22 cellular contexts compared by ENCODE assay signal in genomic region chr7:88566174-88566729, GRCh38.
A peak's percentile ranks its signal among the peaks of the same experiment; 100 is the strongest.
DNase-seq lines count a peak whose midpoint lies in the region; ATAC-seq and TF ChIP-seq lines count a peak whose summit lies in the region.
"Had no signal": no experiment of that assay in that cellular context is flagged by ENCODE, and none has a peak within 500 bp of the region (broad histone marks: within the 10 kb centered on the region; RNA-seq: fewer than 3 reads in every experiment).

No MANE protein-coding gene starts in this region.

- no peak overlapping the region for H4K91ac ChIP-seq in H9 (ENCODE audit: insufficient read length, low read depth, low read length)

- H3K9ac ChIP-seq in H9 (ENCODE audit: extremely low read depth, insufficient read length, low read length) (no peak overlapping the region), endodermal cell (ENCODE audit: extremely low read depth, low read length, poor library complexity, severe bottlenecking) (no peak overlapping the region)
- H3K9ac ChIP-seq: BLaER1 had no signal

- H3K4ac ChIP-seq in H9 (ENCODE audit: low read depth, low read length) = no peak overlapping the region

- H3K27ac ChIP-seq in H9 (ENCODE audit: insufficient read length, low read depth, low read length) = peak overlapping the region; percentile 15
- peak overlapping the region; percentile 91 for H3K27ac ChIP-seq in endodermal cell (ENCODE audit: low read depth, low read length)
- H3K27ac ChIP-seq: A549, BLaER1 had no signal

- H3K56ac ChIP-seq in H9 (ENCODE audit: insufficient read length, low read depth, low read length) = peak overlapping the region; percentile 65

- peak overlapping the region in 1 of 3 experiments; percentile 55; a peak in 3 of 7 replicates for H3K27ac Mint-ChIP-seq in H9
- H3K27ac Mint-ChIP-seq in endodermal cell = no peak overlapping the region
- H3K27ac Mint-ChIP-seq in neural crest cell (ENCODE audit: unreplicated experiment) = peak overlapping the region; percentile 31
- no peak overlapping the region for H3K27ac Mint-ChIP-seq in activated CD4-positive, alpha-beta memory T cell treated with anti-CD3 and anti-CD28 coated beads for 36 hours
- no peak overlapping the region for H3K27ac Mint-ChIP-seq in glutamatergic neuron (ENCODE audit: unreplicated experiment)
- no peak overlapping the region for H3K27ac Mint-ChIP-seq in activated CD4-positive, alpha-beta T cell treated with anti-CD3 and anti-CD28 coated beads, Interleukin-2, amount 10 ng/mL, durations not matched to agents 24 days and 14 days
- H3K27ac Mint-ChIP-seq: CD4-positive, alpha-beta memory T cell had no signal

- no peak overlapping the region for H3K23ac ChIP-seq in H9 (ENCODE audit: insufficient read length, low read depth, low read length)

- H2AK5ac ChIP-seq in H9 (ENCODE audit: insufficient read length, low read length) = no peak overlapping the region

- no peaks in the 10 kb centered on the region for H3K9me3 Mint-ChIP-seq in H9
- H3K9me3 Mint-ChIP-seq in endodermal cell = no peaks in the 10 kb centered on the region
- peaks cover 6% of the 10 kb centered on the region for H3K9me3 Mint-ChIP-seq in neural crest cell
- no peaks in the 10 kb centered on the region for H3K9me3 Mint-ChIP-seq in activated CD4-positive, alpha-beta memory T cell treated with anti-CD3 and anti-CD28 coated beads for 36 hours
- H3K9me3 Mint-ChIP-seq in glutamatergic neuron (ENCODE audit: unreplicated experiment) = no peaks in the 10 kb centered on the region
- no peaks in the 10 kb centered on the region for H3K9me3 Mint-ChIP-seq in activated CD4-positive, alpha-beta T cell treated with anti-CD3 and anti-CD28 coated beads, Interleukin-2, amount 10 ng/mL, durations not matched to agents 24 days and 14 days
- H3K9me3 Mint-ChIP-seq: CD4-positive, alpha-beta memory T cell had no signal

- H3K9me3 ChIP-seq in H9 (ENCODE audit: control insufficient read depth, low read depth, low read length) (no peaks in the 10 kb centered on the region), endodermal cell (ENCODE audit: control insufficient read depth, low read length) (no peaks in the 10 kb centered on the region)
- H3K9me3 ChIP-seq: A549, BLaER1 had no signal

- H3K36me3 Mint-ChIP-seq in H9 (ENCODE audit: insufficient read depth in 1 of 3, low read depth in 3 of 3) (no peaks in the 10 kb centered on the region; a peak in 1 of 7 replicates), endodermal cell (ENCODE audit: low read depth) (no peaks in the 10 kb centered on the region), neural crest cell (ENCODE audit: low read depth) (no peaks in the 10 kb centered on the region), glutamatergic neuron (ENCODE audit: unreplicated experiment) (no peaks in the 10 kb centered on the region)
- no peaks in the 10 kb centered on the region for H3K36me3 Mint-ChIP-seq in activated CD4-positive, alpha-beta memory T cell treated with anti-CD3 and anti-CD28 coated beads for 36 hours
- H3K36me3 Mint-ChIP-seq in activated CD4-positive, alpha-beta T cell treated with anti-CD3 and anti-CD28 coated beads, Interleukin-2, amount 10 ng/mL, durations not matched to agents 24 days and 14 days (ENCODE audit: low read depth) = no peaks in the 10 kb centered on the region
- H3K36me3 Mint-ChIP-seq: CD4-positive, alpha-beta memory T cell had no signal

- no peak for ATAC-seq in HG03139 (IDR thresholded peaks at IDR 0.05; ENCODE audit: unreplicated experiment)
- ATAC-seq: A549, PC-3, SK-N-SH treated with all-trans-retinoic acid at 6 μM for 48 hours had no signal

- H4K20me1 ChIP-seq in H9 (ENCODE audit: control insufficient read depth, insufficient read depth, insufficient read length) = no peaks in the 10 kb centered on the region
- H4K20me1 ChIP-seq: BLaER1 had no signal

- H3K18ac ChIP-seq in H9 (ENCODE audit: insufficient read length, low read depth, low read length) = no peak overlapping the region

- H3K36me3 ChIP-seq in endodermal cell (ENCODE audit: control insufficient read depth, insufficient read depth, low read length) = no peaks in the 10 kb centered on the region
- H3K36me3 ChIP-seq: BLaER1 had no signal

- H3K4me1 Mint-ChIP-seq in H9 = peaks cover 25 to 29% of the 10 kb centered on the region in 2 experiments
- peaks cover 13% of the 10 kb centered on the region for H3K4me1 Mint-ChIP-seq in endodermal cell
- peaks cover 29% of the 10 kb centered on the region for H3K4me1 Mint-ChIP-seq in neural crest cell
- H3K4me1 Mint-ChIP-seq in activated CD4-positive, alpha-beta memory T cell treated with anti-CD3 and anti-CD28 coated beads for 36 hours (ENCODE audit: low read depth) = no peaks in the 10 kb centered on the region
- no peaks in the 10 kb centered on the region for H3K4me1 Mint-ChIP-seq in glutamatergic neuron (ENCODE audit: low read depth, unreplicated experiment)
- H3K4me1 Mint-ChIP-seq in activated CD4-positive, alpha-beta T cell treated with anti-CD3 and anti-CD28 coated beads, Interleukin-2, amount 10 ng/mL, durations not matched to agents 24 days and 14 days = no peaks in the 10 kb centered on the region
- H3K4me1 Mint-ChIP-seq: CD4-positive, alpha-beta memory T cell had no signal

- H3K23me2 ChIP-seq in H9 (ENCODE audit: insufficient read length, low read depth, low read length, poor library complexity, severe bottlenecking) = no peaks in the 10 kb centered on the region

- intact Hi-C loops in activated CD4-positive, alpha-beta memory T cell treated with anti-CD3 and anti-CD28 coated beads for 36 hours (cut with micrococcal nuclease) = no loop called here
- intact Hi-C loops in activated CD4-positive, alpha-beta T cell treated with anti-CD3 and anti-CD28 coated beads, Interleukin-2, amount 10 ng/mL, durations not matched to agents 24 days and 14 days (cut with micrococcal nuclease) = no loop called here

- no peaks in the 10 kb centered on the region for H3K27me3 ChIP-seq in H9 (ENCODE audit: insufficient read depth, low read length)
- H3K27me3 ChIP-seq in endodermal cell (ENCODE audit: control insufficient read depth, insufficient read depth, low read length, poor library complexity, severe bottlenecking) = no peaks in the 10 kb centered on the region
- H3K27me3 ChIP-seq: BLaER1 had no signal

- no peak overlapping the region for H4K5ac ChIP-seq in H9 (ENCODE audit: insufficient read length, low read depth, low read length)

- peaks cover 3% of the 10 kb centered on the region; the same call in 1 of the 2 replicates for H3K4me1 ChIP-seq in H9 (ENCODE audit: insufficient read depth, low read length)
- no peaks in the 10 kb centered on the region for H3K4me1 ChIP-seq in endodermal cell (ENCODE audit: control insufficient read depth, insufficient read depth, low read length)
- H3K4me1 ChIP-seq: A549, BLaER1 had no signal

- no peak overlapping the region for H3T11ph ChIP-seq in H9 (ENCODE audit: low read length)

- H3K4me2 ChIP-seq in H9 (ENCODE audit: insufficient read depth, insufficient read length, low read length) = no peak overlapping the region
- H3K4me2 ChIP-seq: A549, BLaER1 had no signal

- POLR2A ChIA-PET in activated CD4-positive, alpha-beta memory T cell treated with anti-CD3 and anti-CD28 coated beads for 36 hours (lab: Charles Lee) = no interaction called here

- H3K79me1 ChIP-seq in H9 (ENCODE audit: insufficient read depth, low read depth, low read length, poor library complexity, severe bottlenecking) = no peaks in the 10 kb centered on the region

- no peak overlapping the region for H3K4me3 ChIP-seq in endodermal cell (ENCODE audit: low read length)
- H3K4me3 ChIP-seq: A549, BLaER1 had no signal

- no peak overlapping the region for H4K8ac ChIP-seq in H9 (replicated peaks; ENCODE audit: insufficient read length, low read depth, low read length)

- H3K79me2 ChIP-seq in H9 (ENCODE audit: insufficient read depth, low read length) = no peaks in the 10 kb centered on the region

- H2BK5ac ChIP-seq in H9 (ENCODE audit: insufficient read length, low read length) = no peak overlapping the region

- H2AFZ ChIP-seq in H9 (ENCODE audit: low read length) = peak overlapping the region; percentile 91

- no peak overlapping the region for H2BK20ac ChIP-seq in H9 (ENCODE audit: low read depth, low read length, poor library complexity, severe bottlenecking)

- DNase-seq in DMS79 (lab: John Stamatoyannopoulos, UW) (peak; percentile 18), H9 (no peak), endodermal cell (peak; percentile 45), neural crest cell (ENCODE audit: low read depth, low spot score) (no peak), glutamatergic neuron (no peak)
- DNase-seq in activated CD4-positive, alpha-beta memory T cell treated with anti-CD3 and anti-CD28 coated beads for 36 hours = no peak
- DNase-seq in activated CD4-positive, alpha-beta T cell treated with anti-CD3 and anti-CD28 coated beads, Interleukin-2, amount 10 ng/mL, durations not matched to agents 24 days and 14 days = no peak
- DNase-seq: Calu3; CD4-positive, alpha-beta memory T cell; GOT3; KBM-7; NCI-H1105; NCI-H2107; NCI-H226; NCI-H526; PC-3; RPMI8226; SHP77 treated with DMSO at 0.1 percent for 48 hours had no signal

- no peak overlapping the region for H2BK15ac ChIP-seq in H9 (ENCODE audit: low read depth, low read length)

- peak overlapping the region; percentile 63; the same call in 1 of the 2 replicates for H3K14ac ChIP-seq in H9 (ENCODE audit: insufficient read depth, low read length)

- WGBS in H9 (ENCODE audit: extremely low coverage, insufficient read length, low lambda C conversion rate) = no CpG with 5 or more reads among the region's 6 CpGs
- WGBS in endodermal cell (ENCODE audit: insufficient coverage in 1 of 2, insufficient read length in 1 of 2), 2 experiments = 85 to 89% methylated on average over 3 to 6 of the region's 6 CpGs

- TF ChIP-seq CTCF in H9 (conservative IDR thresholded peaks at IDR 0.05) = no peak
- no peak for TF ChIP-seq CTCF in endodermal cell (conservative IDR thresholded peaks at IDR 0.05)
- TF ChIP-seq CTCF in neural crest cell (conservative IDR thresholded peaks at IDR 0.05) = no peak
- no peak for TF ChIP-seq CTCF in glutamatergic neuron (IDR thresholded peaks at IDR 0.05; ENCODE audit: partially characterized antibody, unreplicated experiment)

- CTCF ChIA-PET in activated CD4-positive, alpha-beta memory T cell treated with anti-CD3 and anti-CD28 coated beads for 36 hours (lab: Charles Lee) = no interaction called here

- no peak overlapping the region for H2BK120ac ChIP-seq in H9 (ENCODE audit: low read depth, low read length, poor library complexity, severe bottlenecking)

- H2BK12ac ChIP-seq in H9 (ENCODE audit: insufficient read length, low read depth, low read length) = no peak overlapping the region

- H3K4me3 Mint-ChIP-seq in H9 = no peak overlapping the region
- H3K4me3 Mint-ChIP-seq in endodermal cell = no peak overlapping the region
- H3K4me3 Mint-ChIP-seq in neural crest cell = no peak overlapping the region
- H3K4me3 Mint-ChIP-seq in activated CD4-positive, alpha-beta memory T cell treated with anti-CD3 and anti-CD28 coated beads for 36 hours = no peak overlapping the region
- H3K4me3 Mint-ChIP-seq in glutamatergic neuron (ENCODE audit: unreplicated experiment) = no peak overlapping the region
- H3K4me3 Mint-ChIP-seq in activated CD4-positive, alpha-beta T cell treated with anti-CD3 and anti-CD28 coated beads, Interleukin-2, amount 10 ng/mL, durations not matched to agents 24 days and 14 days = no peak overlapping the region
- H3K4me3 Mint-ChIP-seq: CD4-positive, alpha-beta memory T cell had no signal

- H3K27me3 Mint-ChIP-seq in H9 (ENCODE audit: low read depth) (no peaks in the 10 kb centered on the region), endodermal cell (ENCODE audit: insufficient read depth) (no peaks in the 10 kb centered on the region), neural crest cell (ENCODE audit: low read depth) (no peaks in the 10 kb centered on the region), glutamatergic neuron (ENCODE audit: unreplicated experiment) (no peaks in the 10 kb centered on the region)
- peaks cover 2% of the 10 kb centered on the region for H3K27me3 Mint-ChIP-seq in activated CD4-positive, alpha-beta memory T cell treated with anti-CD3 and anti-CD28 coated beads for 36 hours
- no peaks in the 10 kb centered on the region for H3K27me3 Mint-ChIP-seq in activated CD4-positive, alpha-beta T cell treated with anti-CD3 and anti-CD28 coated beads, Interleukin-2, amount 10 ng/mL, durations not matched to agents 24 days and 14 days
- H3K27me3 Mint-ChIP-seq: CD4-positive, alpha-beta memory T cell had no signal

Comparison
In these comparisons a context has a peak if more than half of its experiments do, and no peak if none do; other contexts are left out.
1. DNase-seq: peak in DMS79 (single experiment) and endodermal cell (single experiment); none in H9 (single experiment), neural crest cell (single experiment), activated CD4-positive, alpha-beta memory T cell treated with anti-CD3 and anti-CD28 coated beads for 36 hours (single experiment), glutamatergic neuron (single experiment) and activated CD4-positive, alpha-beta T cell treated with anti-CD3 and anti-CD28 coated beads, Interleukin-2, amount 10 ng/mL, durations not matched to agents 24 days and 14 days (single experiment).